Comparison of ENCODE assay signal across 11 cellular contexts in genomic region chr1:208252126-208252853, GRCh38. TPM values are rescaled to one million over a fixed set of nuclear protein-coding genes. Genes with fewer than 3 reads are reported as not detected.
A peak's percentile ranks its signal among the peaks of the same experiment; 100 is the strongest.
DNase-seq lines count a peak whose midpoint lies in the region; ATAC-seq and TF ChIP-seq lines count a peak whose summit lies in the region.
"Had no signal": no experiment of that assay in that cellular context is flagged by ENCODE, and none has a peak within 500 bp of the region (broad histone marks: within the 10 kb centered on the region; RNA-seq: fewer than 3 reads in every experiment).

No MANE protein-coding gene starts in this region.

- no peaks in the 10 kb centered on the region for H3K79me2 ChIP-seq in smooth muscle cell (ENCODE audit: low read depth)

- WGBS in right cardiac atrium = 31% methylated on average over 18 of the region's 18 CpGs
- 51% methylated on average over 18 of the region's 18 CpGs for WGBS in smooth muscle cell (ENCODE audit: low lambda C conversion rate)

- H3K9me3 ChIP-seq in right cardiac atrium (ENCODE audit: control insufficient read depth, low read length) = no peaks in the 10 kb centered on the region
- no peaks in the 10 kb centered on the region for H3K9me3 ChIP-seq in smooth muscle cell (replicated peaks; ENCODE audit: low read depth)

- DNase-seq in DMS 273 (lab: John Stamatoyannopoulos, UW; ENCODE audit: unreplicated experiment) = peak; percentile 37
- no peak for DNase-seq in DMS 273 treated with DMSO at 0.1 percent for 48 hours (lab: John Stamatoyannopoulos, UW)
- peak; percentile 57 to 84 (median 70) for DNase-seq in right cardiac atrium
- DNase-seq in smooth muscle cell (lab: John Stamatoyannopoulos, UW; ENCODE audit: unreplicated experiment) = no peak
- no peak for DNase-seq in activated CD8-positive, alpha-beta memory T cell treated with anti-CD3 and anti-CD28 coated beads for 24 hours
- no peak for DNase-seq in GM19238 (ENCODE audit: insufficient read length, low spot score)
- DNase-seq: NCI-H1436 had no signal

- TF ChIP-seq CTCF in smooth muscle cell (IDR thresholded peaks at IDR 0.05; ENCODE audit: borderline replicate concordance, insufficient read depth, poor library complexity, severe bottlenecking) = no peak

- peaks cover 18% of the 10 kb centered on the region for H3F3A ChIP-seq in smooth muscle cell (ENCODE audit: low read depth)

- no peaks in the 10 kb centered on the region for H3K4me1 ChIP-seq in right cardiac atrium (ENCODE audit: control insufficient read depth, insufficient read depth, low read length)
- H3K4me1 ChIP-seq in smooth muscle cell (ENCODE audit: low read depth) = peaks cover 37% of the 10 kb centered on the region

- ATAC-seq in SK-N-SH treated with all-trans-retinoic acid at 6 μM for 48 hours = peak; percentile 69
- ATAC-seq in right cardiac atrium = peak; percentile 63 to 74
- no peak for ATAC-seq in GM21619 (IDR thresholded peaks at IDR 0.05; ENCODE audit: unreplicated experiment)
- ATAC-seq: stimulated activated memory B cell treated with anti-CD40 and anti-IgM and Interleukin-4, amounts not matched to agents 10 μg/mL and 1 μg/mL and 100 μg/mL, for 72 hours had no signal

- intact Hi-C loops in right cardiac atrium (cut with DNase I) = no loop called here

- no peak overlapping the region for H3K9ac ChIP-seq in smooth muscle cell (ENCODE audit: low read depth)

- no peaks in the 10 kb centered on the region for H4K20me1 ChIP-seq in smooth muscle cell (ENCODE audit: low read depth)

- H3K4me3 ChIP-seq in right cardiac atrium (ENCODE audit: low read length) (no peak overlapping the region), smooth muscle cell (no peak overlapping the region)

- H3K27me3 ChIP-seq in right cardiac atrium (ENCODE audit: control insufficient read depth, insufficient read depth) (no peaks in the 10 kb centered on the region), smooth muscle cell (ENCODE audit: low read depth) (no peaks in the 10 kb centered on the region)

- peak overlapping the region; percentile 17 for H3K4me2 ChIP-seq in smooth muscle cell

- H2AFZ ChIP-seq in smooth muscle cell (ENCODE audit: low read depth) = no peak overlapping the region

- no peaks in the 10 kb centered on the region for H3K36me3 ChIP-seq in smooth muscle cell (ENCODE audit: low read depth)

- H3K27ac ChIP-seq in right cardiac atrium (ENCODE audit: low read length) (no peak overlapping the region), smooth muscle cell (ENCODE audit: low read depth) (peak overlapping the region; percentile 36)
- H3K27ac ChIP-seq: 22Rv1 had no signal

TF ChIP-seq in SK-N-SH treated with all-trans-retinoic acid at 6 μM for 48 hours, 23 proteins besides CTCF, POLR2A, EP300 and RAD21:
- no peak for TF ChIP-seq GLIS3 (CRISPR knock-in tag; IDR thresholded peaks at IDR 0.05)
- TF ChIP-seq CSDC2 (CRISPR knock-in tag; IDR thresholded peaks at IDR 0.05) = no peak
- TF ChIP-seq, protein P1, sequence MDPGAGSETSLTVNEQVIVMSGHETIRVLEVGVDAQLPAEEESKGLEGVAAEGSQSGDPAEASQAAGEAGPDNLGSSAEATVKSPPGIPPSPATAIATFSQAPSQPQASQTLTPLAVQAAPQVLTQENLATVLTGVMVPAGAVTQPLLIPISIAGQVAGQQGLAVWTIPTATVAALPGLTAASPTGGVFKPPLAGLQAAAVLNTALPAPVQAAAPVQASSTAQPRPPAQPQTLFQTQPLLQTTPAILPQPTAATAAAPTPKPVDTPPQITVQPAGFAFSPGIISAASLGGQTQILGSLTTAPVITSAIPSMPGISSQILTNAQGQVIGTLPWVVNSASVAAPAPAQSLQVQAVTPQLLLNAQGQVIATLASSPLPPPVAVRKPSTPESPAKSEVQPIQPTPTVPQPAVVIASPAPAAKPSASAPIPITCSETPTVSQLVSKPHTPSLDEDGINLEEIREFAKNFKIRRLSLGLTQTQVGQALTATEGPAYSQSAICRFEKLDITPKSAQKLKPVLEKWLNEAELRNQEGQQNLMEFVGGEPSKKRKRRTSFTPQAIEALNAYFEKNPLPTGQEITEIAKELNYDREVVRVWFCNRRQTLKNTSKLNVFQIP (CRISPR knock-in tag; IDR thresholded peaks at IDR 0.05; ENCODE audit: borderline replicate concordance, low read depth) = no peak
- TF ChIP-seq RARB (CRISPR knock-in tag; IDR thresholded peaks at IDR 0.05) = no peak
- no peak for TF ChIP-seq OSR1 (CRISPR knock-in tag; IDR thresholded peaks at IDR 0.05)
- no peak for TF ChIP-seq SNAI2 (CRISPR knock-in tag; IDR thresholded peaks at IDR 0.05)
- no peak for TF ChIP-seq CREB5 (CRISPR knock-in tag; IDR thresholded peaks at IDR 0.05; ENCODE audit: low read depth)
- no peak for TF ChIP-seq ZNF70 (CRISPR knock-in tag; IDR thresholded peaks at IDR 0.05)
- no peak; the same call in 1 of the 2 replicates for TF ChIP-seq TOX (CRISPR knock-in tag; IDR thresholded peaks at IDR 0.05; ENCODE audit: borderline replicate concordance)
- TF ChIP-seq ARNTL (CRISPR knock-in tag; IDR thresholded peaks at IDR 0.05; ENCODE audit: borderline replicate concordance, low read depth) = no peak
- TF ChIP-seq ESRRG (CRISPR knock-in tag; IDR thresholded peaks at IDR 0.05) = no peak
- no peak for TF ChIP-seq ZFP3 (CRISPR knock-in tag; IDR thresholded peaks at IDR 0.05)
- no peak for TF ChIP-seq TSHZ2 (CRISPR knock-in tag; IDR thresholded peaks at IDR 0.05)
- TF ChIP-seq ZNF565 (CRISPR knock-in tag; conservative IDR thresholded peaks at IDR 0.05; ENCODE audit: low read depth) = no peak
- TF ChIP-seq ZNF8 (CRISPR knock-in tag; IDR thresholded peaks at IDR 0.05) = no peak

RNA-seq across cellular contexts. Expression of gene PLXNA2, which starts 8.1 kb away (rescaled TPM):
- total RNA-seq in right cardiac atrium = 10 to 100 TPM; 16.2 to 26.6 (median 16.8) TPM
- polyA plus RNA-seq in right cardiac atrium = 7.3 TPM
- total RNA-seq in smooth muscle cell = 8.2 and 12.0 TPM in 2 replicates
- 8.7 and 15.7 TPM in 2 replicates for polyA plus RNA-seq in smooth muscle cell

Comparison
In these comparisons a context has a peak if more than half of its experiments do, and no peak if none do; other contexts are left out.
1. DNase-seq: peak in DMS 273 (single experiment) and right cardiac atrium (3 of 3); none in DMS 273 treated with DMSO at 0.1 percent for 48 hours (single experiment), smooth muscle cell (single experiment), activated CD8-positive, alpha-beta memory T cell treated with anti-CD3 and anti-CD28 coated beads for 24 hours (single experiment) and GM19238 (single experiment).